ENCODE assay signal across 1 cellular context in genomic region chr2:182814804-182815203, GRCh38.
A peak's percentile ranks its signal among the peaks of the same experiment; 100 is the strongest.
TF ChIP-seq lines count a peak whose summit lies in the region.

No MANE protein-coding gene starts in this region.

TF ChIP-seq in HepG2, 621 proteins besides CTCF, POLR2A, EP300 and RAD21 (continued from another document and continues in another):
- no peak for TF ChIP-seq AKNA (CRISPR knock-in tag; IDR thresholded peaks at IDR 0.05; ENCODE audit: borderline replicate concordance)
- TF ChIP-seq U2AF2 (IDR thresholded peaks at IDR 0.05; ENCODE audit: low read depth, low read length), result no peak
- no peak for TF ChIP-seq NAIF1 (CRISPR knock-in tag; IDR thresholded peaks at IDR 0.05; ENCODE audit: borderline replicate concordance)
- TF ChIP-seq STAT6 (CRISPR knock-in tag; IDR thresholded peaks at IDR 0.05; ENCODE audit: borderline replicate concordance), result no peak
- TF ChIP-seq SOX13 (IDR thresholded peaks at IDR 0.05), result no peak
- peak in 1 of 2 experiments; percentile 48; a peak in 1 of 4 replicates for TF ChIP-seq SOX13 (CRISPR knock-in tag; conservative IDR thresholded peaks at IDR 0.05 in 1 of 2, IDR thresholded peaks at IDR 0.05 in 1 of 2)
- TF ChIP-seq FOXC1 (CRISPR knock-in tag; IDR thresholded peaks at IDR 0.05; ENCODE audit: borderline replicate concordance), result no peak
- no peak for TF ChIP-seq ZFP91 (CRISPR knock-in tag; IDR thresholded peaks at IDR 0.05; ENCODE audit: borderline replicate concordance)
- TF ChIP-seq JDP2 (CRISPR knock-in tag; IDR thresholded peaks at IDR 0.05; ENCODE audit: borderline replicate concordance), result no peak
- TF ChIP-seq CBX5 (CRISPR knock-in tag; IDR thresholded peaks at IDR 0.05; ENCODE audit: borderline replicate concordance), result no peak
- no peak for TF ChIP-seq THAP7 (CRISPR knock-in tag; IDR thresholded peaks at IDR 0.05)
- peak; percentile 82 for TF ChIP-seq TEAD3 (CRISPR knock-in tag; optimal IDR thresholded peaks at IDR 0.05; ENCODE audit: borderline replicate concordance)
- TF ChIP-seq HNRNPLL (IDR thresholded peaks at IDR 0.05; ENCODE audit: low read depth, low read length, poor library complexity, severe bottlenecking), result no peak
- no peak for TF ChIP-seq NFIB (CRISPR knock-in tag; IDR thresholded peaks at IDR 0.05; ENCODE audit: borderline replicate concordance)
- no peak for TF ChIP-seq ZNF274 (CRISPR knock-in tag; IDR thresholded peaks at IDR 0.05)
- no peak for TF ChIP-seq MXD3 (CRISPR knock-in tag; IDR thresholded peaks at IDR 0.05)
- no peak for TF ChIP-seq ZNF816 (CRISPR knock-in tag; IDR thresholded peaks at IDR 0.05; ENCODE audit: borderline replicate concordance)
- TF ChIP-seq JUNB (CRISPR knock-in tag; IDR thresholded peaks at IDR 0.05; ENCODE audit: borderline replicate concordance), result no peak
- TF ChIP-seq ZNF121 (CRISPR knock-in tag; IDR thresholded peaks at IDR 0.05), result no peak
- TF ChIP-seq GLI4 (CRISPR knock-in tag; IDR thresholded peaks at IDR 0.05; ENCODE audit: borderline replicate concordance), result no peak
- peak; percentile 82 for TF ChIP-seq ZEB1 (IDR thresholded peaks at IDR 0.05; ENCODE audit: insufficient replicate concordance, low read depth)
- TF ChIP-seq BHLHE40 (IDR thresholded peaks at IDR 0.05; ENCODE audit: low read length), result no peak
- no peak for TF ChIP-seq XBP1 (CRISPR knock-in tag; IDR thresholded peaks at IDR 0.05)
- TF ChIP-seq ZNF136 (CRISPR knock-in tag; IDR thresholded peaks at IDR 0.05; ENCODE audit: low read depth), result no peak
- TF ChIP-seq ZBTB34 (CRISPR knock-in tag; IDR thresholded peaks at IDR 0.05), result no peak
- TF ChIP-seq GATAD2A (CRISPR knock-in tag; IDR thresholded peaks at IDR 0.05), result peak; percentile 82
- TF ChIP-seq FOXA3 (CRISPR knock-in tag; IDR thresholded peaks at IDR 0.05), result peak; percentile 41
- no peak for TF ChIP-seq ZNF773 (CRISPR knock-in tag; IDR thresholded peaks at IDR 0.05; ENCODE audit: borderline replicate concordance)
- no peak for TF ChIP-seq SP5 (CRISPR knock-in tag; IDR thresholded peaks at IDR 0.05; ENCODE audit: borderline replicate concordance, low read depth)
- no peak for TF ChIP-seq ATAD3A (CRISPR knock-in tag; IDR thresholded peaks at IDR 0.05)
- TF ChIP-seq ZBTB20 (CRISPR knock-in tag; IDR thresholded peaks at IDR 0.05; ENCODE audit: borderline replicate concordance, low read depth), result no peak
- no peak for TF ChIP-seq SP140L (CRISPR knock-in tag; IDR thresholded peaks at IDR 0.05; ENCODE audit: borderline replicate concordance)
- peak; percentile 55 for TF ChIP-seq TFAP4 (IDR thresholded peaks at IDR 0.05; ENCODE audit: borderline replicate concordance, low read depth)
- TF ChIP-seq CEBPB (IDR thresholded peaks at IDR 0.05; ENCODE audit: borderline replicate concordance, low read depth, low read length), result peak; percentile 33; the same call in 1 of the 2 replicates
- no peak for TF ChIP-seq SATB2 (CRISPR knock-in tag; IDR thresholded peaks at IDR 0.05)
- TF ChIP-seq HDAC6 (IDR thresholded peaks at IDR 0.05; ENCODE audit: low read depth, low read length), result no peak
- TF ChIP-seq ELF4 (CRISPR knock-in tag; IDR thresholded peaks at IDR 0.05; ENCODE audit: borderline replicate concordance), result no peak
- TF ChIP-seq POGZ (CRISPR knock-in tag; IDR thresholded peaks at IDR 0.05), result peak; percentile 74
- no peak for TF ChIP-seq PBX2 (CRISPR knock-in tag; IDR thresholded peaks at IDR 0.05)
- no peak for TF ChIP-seq SMYD3 (CRISPR knock-in tag; IDR thresholded peaks at IDR 0.05)
- no peak for TF ChIP-seq ZNF790 (CRISPR knock-in tag; IDR thresholded peaks at IDR 0.05; ENCODE audit: borderline replicate concordance)
- TF ChIP-seq SKI (IDR thresholded peaks at IDR 0.05; ENCODE audit: partially characterized antibody), result no peak
- no peak for TF ChIP-seq SP4 (CRISPR knock-in tag; IDR thresholded peaks at IDR 0.05)
- TF ChIP-seq THAP11 (CRISPR knock-in tag; IDR thresholded peaks at IDR 0.05), result no peak
- TF ChIP-seq EEA1 (CRISPR knock-in tag; IDR thresholded peaks at IDR 0.05; ENCODE audit: borderline replicate concordance), result no peak
- no peak for TF ChIP-seq NFYB (CRISPR knock-in tag; IDR thresholded peaks at IDR 0.05)
- no peak for TF ChIP-seq ZNF17 (CRISPR knock-in tag; IDR thresholded peaks at IDR 0.05)
- no peak for TF ChIP-seq ZBTB3 (CRISPR knock-in tag; IDR thresholded peaks at IDR 0.05; ENCODE audit: borderline replicate concordance, low read depth)
- TF ChIP-seq ZBTB44 (CRISPR knock-in tag; IDR thresholded peaks at IDR 0.05), result no peak
- no peak for TF ChIP-seq ZNF577 (CRISPR knock-in tag; IDR thresholded peaks at IDR 0.05; ENCODE audit: borderline replicate concordance, low read depth)
- no peak for TF ChIP-seq HIVEP1 (CRISPR knock-in tag; IDR thresholded peaks at IDR 0.05)
- TF ChIP-seq HNF4G (IDR thresholded peaks at IDR 0.05; ENCODE audit: borderline replicate concordance, low read depth, low read length), result peak; percentile 92
- peak; percentile 51; the same call in 1 of the 2 replicates for TF ChIP-seq HNF4G (CRISPR knock-in tag; IDR thresholded peaks at IDR 0.05; ENCODE audit: borderline replicate concordance, low read depth)
- no peak for TF ChIP-seq NFE2 (CRISPR knock-in tag; IDR thresholded peaks at IDR 0.05)
- no peak for TF ChIP-seq POLR2AphosphoS2 (IDR thresholded peaks at IDR 0.05; ENCODE audit: low read depth, low read length)
- TF ChIP-seq FLYWCH1 (CRISPR knock-in tag; IDR thresholded peaks at IDR 0.05), result no peak
- TF ChIP-seq ZSCAN20 (CRISPR knock-in tag; IDR thresholded peaks at IDR 0.05; ENCODE audit: borderline replicate concordance), result 0 out of 2 replicates have a peak, but pooled peaks have one; percentile 70
- TF ChIP-seq CHD4 (IDR thresholded peaks at IDR 0.05; ENCODE audit: borderline replicate concordance, low read length), result no peak
- no peak for TF ChIP-seq ZFY (CRISPR knock-in tag; IDR thresholded peaks at IDR 0.05)
- no peak for TF ChIP-seq SMARCE1 (IDR thresholded peaks at IDR 0.05; ENCODE audit: borderline replicate concordance)
- no peak for TF ChIP-seq SP1 (IDR thresholded peaks at IDR 0.05)
- no peak for TF ChIP-seq SP1 (CRISPR knock-in tag; IDR thresholded peaks at IDR 0.05)
- TF ChIP-seq FOXO1 (CRISPR knock-in tag; IDR thresholded peaks at IDR 0.05), result peak; percentile 47; the same call in 1 of the 2 replicates
